1 cellular context compared by ENCODE assay signal in the genomic region with DNA sequence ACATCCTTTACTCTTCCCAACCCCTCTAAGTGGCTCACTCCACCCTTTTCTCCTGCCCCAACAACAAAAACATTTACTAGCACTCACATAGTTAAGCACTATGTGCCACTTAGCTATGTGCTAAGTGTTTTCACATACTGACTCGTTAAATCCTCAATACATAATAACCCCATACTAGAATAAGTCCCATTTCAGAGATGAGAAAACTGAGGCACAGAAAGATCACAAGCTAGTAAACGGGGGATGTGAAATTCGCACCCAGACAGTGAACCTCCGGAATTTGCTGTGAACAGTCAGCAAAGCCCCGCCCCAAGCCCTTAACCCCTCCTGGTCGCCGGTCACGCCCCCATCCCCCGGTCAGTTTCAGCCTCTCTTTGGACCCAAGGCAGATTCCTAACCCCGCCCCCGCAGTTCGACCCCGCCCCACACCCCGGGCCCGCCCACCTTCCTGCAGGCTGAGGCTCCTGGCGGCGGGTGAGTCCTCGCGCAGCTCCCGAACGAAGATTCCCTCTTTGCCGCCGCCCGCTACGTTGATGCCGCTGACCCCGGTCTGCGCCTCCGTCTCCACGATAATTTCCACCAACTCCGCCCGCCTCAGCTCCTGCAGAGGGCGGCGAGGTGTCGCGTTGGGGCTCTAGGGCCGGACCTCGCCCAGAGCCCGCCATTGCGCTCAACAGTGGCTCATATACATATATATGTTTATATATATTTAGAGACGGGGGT.
TF ChIP-seq lines count a peak whose summit lies in the region.

No MANE protein-coding gene starts in this region.

TF ChIP-seq in neural cell, 6 proteins besides CTCF, POLR2A, EP300 and RAD21:
- no peak for TF ChIP-seq REST (IDR thresholded peaks at IDR 0.05; ENCODE audit: borderline replicate concordance)
- no peak for TF ChIP-seq TAF1 (IDR thresholded peaks at IDR 0.05; ENCODE audit: low read depth)
- TF ChIP-seq EZH2 (IDR thresholded peaks at IDR 0.05; ENCODE audit: borderline replicate concordance, insufficient read depth, low read length, poor library complexity, severe bottlenecking), result no peak
- no peak for TF ChIP-seq MXI1 (conservative IDR thresholded peaks at IDR 0.05; ENCODE audit: poor library complexity, severe bottlenecking)
